Comparison of ENCODE assay signal across 8 cellular contexts in the genomic region with DNA sequence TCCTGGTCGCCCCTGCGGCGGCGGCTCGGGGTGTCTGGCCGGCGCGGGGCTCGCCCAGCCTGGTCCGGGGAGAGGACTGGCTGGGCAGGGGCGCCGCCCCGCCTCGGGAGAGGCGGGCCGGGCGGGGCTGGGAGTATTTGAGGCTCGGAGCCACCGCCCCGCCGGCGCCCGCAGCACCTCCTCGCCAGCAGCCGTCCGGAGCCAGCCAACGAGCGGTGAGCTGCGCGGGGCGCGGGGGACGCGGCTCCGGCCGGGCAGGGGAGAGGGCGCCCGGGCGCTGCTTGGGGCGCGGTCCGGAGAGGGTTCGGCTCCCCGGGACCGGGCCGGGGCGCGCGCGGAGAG. TPM values are rescaled to one million over a fixed set of nuclear protein-coding genes. Genes with fewer than 3 reads are reported as not detected.
DNase-seq lines count a peak whose midpoint lies in the region; ATAC-seq and TF ChIP-seq lines count a peak whose summit lies in the region.

Gene LGALS3, plus strand, starts transcription at position 167 of the 342 bp plus-strand sequence. CDS start 8,122 bp downstream, outside the sequence.

- H4K20me1 ChIP-seq in PC-9 (ENCODE audit: insufficient read depth) = 0 out of 2 replicates have a peak, but pooled peaks cover 3% of the 10 kb centered on the region

- H3K4me2 ChIP-seq in PC-9 = peak within 1 kb of the TSS; percentile 81

- no peaks in the 10 kb centered on the region for H3K9me2 ChIP-seq in PC-9 (ENCODE audit: insufficient read depth)

- H3K9ac ChIP-seq in adipocyte (ENCODE audit: low read length) = peak within 1 kb of the TSS; percentile 95

- H3K79me2 ChIP-seq in PC-9 (ENCODE audit: low read depth) = peaks cover 45% of the 10 kb centered on the region

- H3K36me3 ChIP-seq in PC-9 (ENCODE audit: low read depth) (peaks cover 11% of the 10 kb centered on the region; the same call in 1 of the 2 replicates), adipocyte (ENCODE audit: control insufficient read depth, insufficient read depth, low read length, severe bottlenecking) (peaks cover 21% of the 10 kb centered on the region), prostate gland (no peaks in the 10 kb centered on the region)

- H3K27ac ChIP-seq in PC-9 (peak within 1 kb of the TSS; percentile 72), prostate gland (peak within 1 kb of the TSS; percentile 90 to 91)

- peaks cover 62% of the 10 kb centered on the region for H3K4me1 ChIP-seq in PC-9 (replicated peaks; ENCODE audit: insufficient read depth)
- H3K4me1 ChIP-seq in adipocyte (ENCODE audit: control insufficient read depth, insufficient read depth, low read length) = peaks cover 60% of the 10 kb centered on the region
- peaks cover 5% of the 10 kb centered on the region for H3K4me1 ChIP-seq in prostate gland (replicated peaks)

- peaks cover 43% of the 10 kb centered on the region for H3F3A ChIP-seq in PC-9 (ENCODE audit: insufficient read depth, low read depth)

- H3K4me3 ChIP-seq in PC-9 (peak within 1 kb of the TSS; percentile 77), adipocyte (ENCODE audit: low read length) (peak within 1 kb of the TSS; percentile 97), prostate gland (peak within 1 kb of the TSS; percentile 74 to 80)

- DNase-seq in stimulated activated naive CD4-positive, alpha-beta T cell treated with Interleukin-2 at 50 U/mL for 16 hours (lab: John Stamatoyannopoulos, UW) = peak; percentile 27
- no peak for DNase-seq in stimulated activated naive CD4-positive, alpha-beta T cell (lab: John Stamatoyannopoulos, UW)
- DNase-seq in PC-9 (peak; percentile 60 to 80), adipocyte (ENCODE audit: low read depth) (peak; percentile 92), left cardiac atrium (peak; percentile 86), prostate gland (ENCODE audit: low spot score) (peak; percentile 82), NCI-H2081 treated with DMSO at 0.1 percent for 48 hours (lab: John Stamatoyannopoulos, UW) (no peak)

- no peaks in the 10 kb centered on the region for H3K9me3 ChIP-seq in PC-9 (ENCODE audit: insufficient read depth, low read depth)
- no peaks in the 10 kb centered on the region for H3K9me3 ChIP-seq in adipocyte (ENCODE audit: control insufficient read depth, low read length)
- H3K9me3 ChIP-seq in prostate gland = no peaks in the 10 kb centered on the region

- intact Hi-C loops in PC-9 (cut with micrococcal nuclease; ENCODE audit: unreplicated experiment) (loop anchor here (1.0 kb wide), 1 partner anchor 26 kb away; no protein-coding TSS in a partner anchor), left cardiac atrium (cut with DNase I) (no loop called here), prostate gland (cut with DNase I) (loop anchor here (5.0 kb wide), 1 partner anchor 37 kb away; no protein-coding TSS in a partner anchor)

- no TSS peak for BruUV-seq in PC-9 (replicated peaks; lab: Mats Ljungman, UMichigan)

- ATAC-seq in HG02885 (IDR thresholded peaks at IDR 0.05; ENCODE audit: poor library complexity, unreplicated experiment) (peak; percentile 78), left cardiac atrium (peak; percentile 94)

- no peak for TF ChIP-seq CTCF in PC-9 (conservative IDR thresholded peaks at IDR 0.05)
- TF ChIP-seq CTCF in prostate gland (IDR thresholded peaks at IDR 0.05) = peak in 1 of 4 experiments; percentile 12

- peak within 1 kb of the TSS; percentile 81 for H2AFZ ChIP-seq in PC-9

- peak; percentile 82 for TF ChIP-seq POLR2A in prostate gland (IDR thresholded peaks at IDR 0.05)

- CTCF ChIA-PET in PC-9 (lab: Charles Lee) = interaction anchor here (0.5 kb wide), 2 partner anchors 10 to 39 kb away, joined by 3 to 6 read pairs; no protein-coding TSS in a partner anchor

- WGBS in prostate gland = 0% methylated on average over 21 of the region's 50 CpGs

- POLR2A ChIA-PET in PC-9 (lab: Charles Lee; ENCODE audit: unreplicated experiment) = interaction anchor here (0.5 to 1.2 kb wide), 6 partner anchors 8 to 102 kb away, joined by 3 to 13 read pairs (median 4); partner anchors contain the start of genes SOCS4 and WDHD1

- H3K27me3 ChIP-seq in PC-9 (ENCODE audit: insufficient read depth, low read depth) (no peaks in the 10 kb centered on the region), adipocyte (replicated peaks; ENCODE audit: control insufficient read depth, insufficient read depth, low read length) (no peaks in the 10 kb centered on the region), prostate gland (replicated peaks; ENCODE audit: insufficient read depth) (no peaks in the 10 kb centered on the region)

RNA-seq across cellular contexts. Expression of gene LGALS3, which starts in this region (rescaled TPM):
- total RNA-seq in PC-9 (2021) (122 and 142 TPM in 2 replicates), left cardiac atrium (100 to 1,000 TPM; 121 to 159 TPM), prostate gland (100 to 1,000 TPM; 334 to 400 TPM)

Comparison
In these comparisons a context has a peak if more than half of its experiments do, and no peak if none do; other contexts are left out.
1. DNase-seq: peak in stimulated activated naive CD4-positive, alpha-beta T cell treated with Interleukin-2 at 50 U/mL for 16 hours (single experiment), PC-9 (2 of 2), adipocyte (single experiment), left cardiac atrium (single experiment) and prostate gland (single experiment); none in stimulated activated naive CD4-positive, alpha-beta T cell (0 of 6) and NCI-H2081 treated with DMSO at 0.1 percent for 48 hours (single experiment).
2. intact Hi-C loops: an anchor here in PC-9 (1.0 kb wide) and prostate gland (5.0 kb wide); none called in left cardiac atrium.
3. Peak in every context shown above with its lines, with median percentiles within 50 percentile points of each other: H3K4me3 ChIP-seq.